ENCODE assay signal across 1 cellular context in the genomic region with DNA sequence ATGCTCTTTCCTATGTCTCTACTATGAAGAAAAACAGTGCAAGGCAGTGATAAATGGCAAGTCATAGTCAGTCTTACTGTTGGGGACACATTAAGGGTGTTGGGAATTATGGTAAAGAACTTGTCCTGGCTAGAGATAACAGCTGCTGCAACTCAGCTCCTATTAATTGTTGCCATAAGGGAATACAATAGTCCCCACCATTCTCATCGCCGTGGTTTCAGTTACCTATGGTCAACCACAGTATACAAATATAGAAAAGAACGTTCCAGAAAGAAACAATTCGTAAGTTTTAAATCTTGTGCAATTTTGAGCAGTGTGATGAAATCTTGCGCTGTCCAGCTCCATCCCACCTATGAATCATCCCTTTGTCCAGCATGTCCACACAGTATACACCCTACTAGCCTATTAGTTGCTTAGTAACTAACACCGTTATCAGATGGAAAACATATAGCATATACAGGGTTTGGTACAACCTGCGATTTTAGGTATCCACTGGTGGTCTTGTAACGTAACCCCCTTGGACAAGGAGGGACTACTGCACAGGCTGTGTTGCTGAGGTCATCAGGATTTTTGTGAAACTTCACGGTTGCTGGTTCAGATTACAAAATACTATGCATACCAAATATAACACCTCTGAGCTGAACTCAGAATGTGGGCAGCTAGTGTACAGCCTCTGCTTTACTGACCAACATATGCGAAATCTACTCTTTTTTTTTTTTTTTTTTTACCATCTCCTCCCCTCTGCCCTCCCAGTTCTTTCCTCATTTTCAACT.
TF ChIP-seq lines count a peak whose summit lies in the region.

No MANE protein-coding gene starts in this region.

TF ChIP-seq in HepG2, 621 proteins besides CTCF, POLR2A, EP300 and RAD21 (continued from another document):
- TF ChIP-seq, protein P1, sequence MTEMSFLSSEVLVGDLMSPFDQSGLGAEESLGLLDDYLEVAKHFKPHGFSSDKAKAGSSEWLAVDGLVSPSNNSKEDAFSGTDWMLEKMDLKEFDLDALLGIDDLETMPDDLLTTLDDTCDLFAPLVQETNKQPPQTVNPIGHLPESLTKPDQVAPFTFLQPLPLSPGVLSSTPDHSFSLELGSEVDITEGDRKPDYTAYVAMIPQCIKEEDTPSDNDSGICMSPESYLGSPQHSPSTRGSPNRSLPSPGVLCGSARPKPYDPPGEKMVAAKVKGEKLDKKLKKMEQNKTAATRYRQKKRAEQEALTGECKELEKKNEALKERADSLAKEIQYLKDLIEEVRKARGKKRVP (CRISPR knock-in tag; IDR thresholded peaks at IDR 0.05): peak in 1 of 2 experiments; percentile 94; a peak in 2 of 4 replicates
- TF ChIP-seq, protein P2, sequence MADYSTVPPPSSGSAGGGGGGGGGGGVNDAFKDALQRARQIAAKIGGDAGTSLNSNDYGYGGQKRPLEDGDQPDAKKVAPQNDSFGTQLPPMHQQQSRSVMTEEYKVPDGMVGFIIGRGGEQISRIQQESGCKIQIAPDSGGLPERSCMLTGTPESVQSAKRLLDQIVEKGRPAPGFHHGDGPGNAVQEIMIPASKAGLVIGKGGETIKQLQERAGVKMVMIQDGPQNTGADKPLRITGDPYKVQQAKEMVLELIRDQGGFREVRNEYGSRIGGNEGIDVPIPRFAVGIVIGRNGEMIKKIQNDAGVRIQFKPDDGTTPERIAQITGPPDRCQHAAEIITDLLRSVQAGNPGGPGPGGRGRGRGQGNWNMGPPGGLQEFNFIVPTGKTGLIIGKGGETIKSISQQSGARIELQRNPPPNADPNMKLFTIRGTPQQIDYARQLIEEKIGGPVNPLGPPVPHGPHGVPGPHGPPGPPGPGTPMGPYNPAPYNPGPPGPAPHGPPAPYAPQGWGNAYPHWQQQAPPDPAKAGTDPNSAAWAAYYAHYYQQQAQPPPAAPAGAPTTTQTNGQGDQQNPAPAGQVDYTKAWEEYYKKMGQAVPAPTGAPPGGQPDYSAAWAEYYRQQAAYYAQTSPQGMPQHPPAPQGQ (CRISPR knock-in tag; IDR thresholded peaks at IDR 0.05; ENCODE audit: borderline replicate concordance): no peak
- TF ChIP-seq EEA1 (CRISPR knock-in tag; IDR thresholded peaks at IDR 0.05; ENCODE audit: borderline replicate concordance): no peak
- TF ChIP-seq GATAD2A (CRISPR knock-in tag; IDR thresholded peaks at IDR 0.05): peak; percentile 78
- no peak for TF ChIP-seq TP53 (CRISPR knock-in tag; conservative IDR thresholded peaks at IDR 0.05)
- TF ChIP-seq FOXA3 (CRISPR knock-in tag; IDR thresholded peaks at IDR 0.05): peak; percentile 32; the same call in 1 of the 2 replicates
- TF ChIP-seq RFX3 (CRISPR knock-in tag; IDR thresholded peaks at IDR 0.05): peak; percentile 45; the same call in 1 of the 2 replicates
- no peak for TF ChIP-seq SOX13 (IDR thresholded peaks at IDR 0.05)
- TF ChIP-seq SOX13 (CRISPR knock-in tag; conservative IDR thresholded peaks at IDR 0.05 in 1 of 2, IDR thresholded peaks at IDR 0.05 in 1 of 2): peak in 1 of 2 experiments; percentile 68; a peak in 1 of 4 replicates
- TF ChIP-seq, protein P3, sequence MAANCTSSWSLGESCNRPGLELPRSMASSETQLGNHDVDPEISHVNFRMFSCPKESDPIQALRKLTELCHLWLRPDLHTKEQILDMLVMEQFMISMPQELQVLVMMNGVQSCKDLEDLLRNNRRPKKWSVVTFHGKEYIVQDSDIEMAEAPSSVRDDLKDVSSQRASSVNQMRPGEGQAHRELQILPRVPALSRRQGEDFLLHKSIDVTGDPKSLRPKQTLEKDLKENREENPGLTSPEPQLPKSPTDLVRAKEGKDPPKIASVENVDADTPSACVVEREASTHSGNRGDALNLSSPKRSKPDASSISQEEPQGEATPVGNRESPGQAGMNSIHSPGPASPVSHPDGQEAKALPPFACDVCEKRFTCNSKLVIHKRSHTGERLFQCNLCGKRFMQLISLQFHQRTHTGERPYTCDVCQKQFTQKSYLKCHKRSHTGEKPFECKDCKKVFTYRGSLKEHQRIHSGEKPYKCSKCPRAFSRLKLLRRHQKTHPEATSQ (CRISPR knock-in tag; IDR thresholded peaks at IDR 0.05; ENCODE audit: borderline replicate concordance): no peak
- TF ChIP-seq, protein P4, sequence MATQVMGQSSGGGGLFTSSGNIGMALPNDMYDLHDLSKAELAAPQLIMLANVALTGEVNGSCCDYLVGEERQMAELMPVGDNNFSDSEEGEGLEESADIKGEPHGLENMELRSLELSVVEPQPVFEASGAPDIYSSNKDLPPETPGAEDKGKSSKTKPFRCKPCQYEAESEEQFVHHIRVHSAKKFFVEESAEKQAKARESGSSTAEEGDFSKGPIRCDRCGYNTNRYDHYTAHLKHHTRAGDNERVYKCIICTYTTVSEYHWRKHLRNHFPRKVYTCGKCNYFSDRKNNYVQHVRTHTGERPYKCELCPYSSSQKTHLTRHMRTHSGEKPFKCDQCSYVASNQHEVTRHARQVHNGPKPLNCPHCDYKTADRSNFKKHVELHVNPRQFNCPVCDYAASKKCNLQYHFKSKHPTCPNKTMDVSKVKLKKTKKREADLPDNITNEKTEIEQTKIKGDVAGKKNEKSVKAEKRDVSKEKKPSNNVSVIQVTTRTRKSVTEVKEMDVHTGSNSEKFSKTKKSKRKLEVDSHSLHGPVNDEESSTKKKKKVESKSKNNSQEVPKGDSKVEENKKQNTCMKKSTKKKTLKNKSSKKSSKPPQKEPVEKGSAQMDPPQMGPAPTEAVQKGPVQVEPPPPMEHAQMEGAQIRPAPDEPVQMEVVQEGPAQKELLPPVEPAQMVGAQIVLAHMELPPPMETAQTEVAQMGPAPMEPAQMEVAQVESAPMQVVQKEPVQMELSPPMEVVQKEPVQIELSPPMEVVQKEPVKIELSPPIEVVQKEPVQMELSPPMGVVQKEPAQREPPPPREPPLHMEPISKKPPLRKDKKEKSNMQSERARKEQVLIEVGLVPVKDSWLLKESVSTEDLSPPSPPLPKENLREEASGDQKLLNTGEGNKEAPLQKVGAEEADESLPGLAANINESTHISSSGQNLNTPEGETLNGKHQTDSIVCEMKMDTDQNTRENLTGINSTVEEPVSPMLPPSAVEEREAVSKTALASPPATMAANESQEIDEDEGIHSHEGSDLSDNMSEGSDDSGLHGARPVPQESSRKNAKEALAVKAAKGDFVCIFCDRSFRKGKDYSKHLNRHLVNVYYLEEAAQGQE (IDR thresholded peaks at IDR 0.05; ENCODE audit: borderline replicate concordance in 1 of 2, low read depth in 1 of 2, low read length in 2 of 2): peak in 1 of 2 experiments; percentile 81; a peak in 3 of 4 replicates
- TF ChIP-seq TAF15 (IDR thresholded peaks at IDR 0.05; ENCODE audit: low read depth, low read length, poor library complexity, severe bottlenecking): no peak
- TF ChIP-seq RFX1 (IDR thresholded peaks at IDR 0.05): peak; percentile 58; the same call in 1 of the 2 replicates
- TF ChIP-seq HES4 (CRISPR knock-in tag; IDR thresholded peaks at IDR 0.05; ENCODE audit: borderline replicate concordance): no peak
- no peak for TF ChIP-seq ZFP36L2 (CRISPR knock-in tag; IDR thresholded peaks at IDR 0.05)
- TF ChIP-seq SMAD3 (CRISPR knock-in tag; IDR thresholded peaks at IDR 0.05): no peak
- TF ChIP-seq, protein P5, sequence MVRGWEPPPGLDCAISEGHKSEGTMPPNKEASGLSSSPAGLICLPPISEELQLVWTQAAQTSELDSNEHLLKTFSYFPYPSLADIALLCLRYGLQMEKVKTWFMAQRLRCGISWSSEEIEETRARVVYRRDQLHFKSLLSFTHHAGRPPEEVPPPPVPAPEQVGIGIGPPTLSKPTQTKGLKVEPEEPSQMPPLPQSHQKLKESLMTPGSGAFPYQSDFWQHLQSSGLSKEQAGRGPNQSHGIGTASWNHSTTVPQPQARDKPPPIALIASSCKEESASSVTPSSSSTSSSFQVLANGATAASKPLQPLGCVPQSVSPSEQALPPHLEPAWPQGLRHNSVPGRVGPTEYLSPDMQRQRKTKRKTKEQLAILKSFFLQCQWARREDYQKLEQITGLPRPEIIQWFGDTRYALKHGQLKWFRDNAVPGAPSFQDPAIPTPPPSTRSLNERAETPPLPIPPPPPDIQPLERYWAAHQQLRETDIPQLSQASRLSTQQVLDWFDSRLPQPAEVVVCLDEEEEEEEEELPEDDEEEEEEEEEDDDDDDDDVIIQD (CRISPR knock-in tag; IDR thresholded peaks at IDR 0.05; ENCODE audit: low read depth): peak; percentile 57
- peak; percentile 46 for TF ChIP-seq ASH2L (IDR thresholded peaks at IDR 0.05; ENCODE audit: insufficient read length, low read depth, low read length)
- no peak for TF ChIP-seq ZNF816 (CRISPR knock-in tag; IDR thresholded peaks at IDR 0.05; ENCODE audit: borderline replicate concordance)
- no peak for TF ChIP-seq ZNF225 (CRISPR knock-in tag; IDR thresholded peaks at IDR 0.05)
- TF ChIP-seq ATF7 (IDR thresholded peaks at IDR 0.05): peak; percentile 3; the same call in 1 of the 2 replicates
- TF ChIP-seq ATF7 (CRISPR knock-in tag; IDR thresholded peaks at IDR 0.05): no peak
- peak; percentile 72; the same call in 1 of the 2 replicates for TF ChIP-seq TGIF2 (CRISPR knock-in tag; IDR thresholded peaks at IDR 0.05)
- TF ChIP-seq CBX5 (CRISPR knock-in tag; IDR thresholded peaks at IDR 0.05; ENCODE audit: borderline replicate concordance): no peak
- TF ChIP-seq ZBTB1 (CRISPR knock-in tag; IDR thresholded peaks at IDR 0.05; ENCODE audit: borderline replicate concordance): no peak
- no peak for TF ChIP-seq ZNF879 (CRISPR knock-in tag; IDR thresholded peaks at IDR 0.05)
- TF ChIP-seq, protein P6, sequence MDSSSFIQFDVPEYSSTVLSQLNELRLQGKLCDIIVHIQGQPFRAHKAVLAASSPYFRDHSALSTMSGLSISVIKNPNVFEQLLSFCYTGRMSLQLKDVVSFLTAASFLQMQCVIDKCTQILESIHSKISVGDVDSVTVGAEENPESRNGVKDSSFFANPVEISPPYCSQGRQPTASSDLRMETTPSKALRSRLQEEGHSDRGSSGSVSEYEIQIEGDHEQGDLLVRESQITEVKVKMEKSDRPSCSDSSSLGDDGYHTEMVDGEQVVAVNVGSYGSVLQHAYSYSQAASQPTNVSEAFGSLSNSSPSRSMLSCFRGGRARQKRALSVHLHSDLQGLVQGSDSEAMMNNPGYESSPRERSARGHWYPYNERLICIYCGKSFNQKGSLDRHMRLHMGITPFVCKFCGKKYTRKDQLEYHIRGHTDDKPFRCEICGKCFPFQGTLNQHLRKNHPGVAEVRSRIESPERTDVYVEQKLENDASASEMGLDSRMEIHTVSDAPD (CRISPR knock-in tag; IDR thresholded peaks at IDR 0.05): no peak
- no peak for TF ChIP-seq SRY (CRISPR knock-in tag; IDR thresholded peaks at IDR 0.05)
- no peak for TF ChIP-seq NR2F2 (IDR thresholded peaks at IDR 0.05; ENCODE audit: borderline replicate concordance, low read depth)
- TF ChIP-seq, protein P7, sequence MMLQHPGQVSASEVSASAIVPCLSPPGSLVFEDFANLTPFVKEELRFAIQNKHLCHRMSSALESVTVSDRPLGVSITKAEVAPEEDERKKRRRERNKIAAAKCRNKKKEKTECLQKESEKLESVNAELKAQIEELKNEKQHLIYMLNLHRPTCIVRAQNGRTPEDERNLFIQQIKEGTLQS (CRISPR knock-in tag; IDR thresholded peaks at IDR 0.05): 0 out of 2 replicates have a peak, but pooled peaks have one; percentile 22
- TF ChIP-seq U2AF1 (optimal IDR thresholded peaks at IDR 0.05; ENCODE audit: low read depth, low read length): no peak
- TF ChIP-seq, protein P8, sequence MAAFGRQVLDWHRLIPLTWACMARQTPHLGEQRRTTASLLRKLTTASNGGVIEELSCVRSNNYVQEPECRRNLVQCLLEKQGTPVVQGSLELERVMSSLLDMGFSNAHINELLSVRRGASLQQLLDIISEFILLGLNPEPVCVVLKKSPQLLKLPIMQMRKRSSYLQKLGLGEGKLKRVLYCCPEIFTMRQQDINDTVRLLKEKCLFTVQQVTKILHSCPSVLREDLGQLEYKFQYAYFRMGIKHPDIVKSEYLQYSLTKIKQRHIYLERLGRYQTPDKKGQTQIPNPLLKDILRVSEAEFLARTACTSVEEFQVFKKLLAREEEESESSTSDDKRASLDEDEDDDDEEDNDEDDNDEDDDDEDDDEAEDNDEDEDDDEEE (CRISPR knock-in tag; IDR thresholded peaks at IDR 0.05): no peak
- TF ChIP-seq, protein P9, sequence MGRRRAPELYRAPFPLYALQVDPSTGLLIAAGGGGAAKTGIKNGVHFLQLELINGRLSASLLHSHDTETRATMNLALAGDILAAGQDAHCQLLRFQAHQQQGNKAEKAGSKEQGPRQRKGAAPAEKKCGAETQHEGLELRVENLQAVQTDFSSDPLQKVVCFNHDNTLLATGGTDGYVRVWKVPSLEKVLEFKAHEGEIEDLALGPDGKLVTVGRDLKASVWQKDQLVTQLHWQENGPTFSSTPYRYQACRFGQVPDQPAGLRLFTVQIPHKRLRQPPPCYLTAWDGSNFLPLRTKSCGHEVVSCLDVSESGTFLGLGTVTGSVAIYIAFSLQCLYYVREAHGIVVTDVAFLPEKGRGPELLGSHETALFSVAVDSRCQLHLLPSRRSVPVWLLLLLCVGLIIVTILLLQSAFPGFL (CRISPR knock-in tag; IDR thresholded peaks at IDR 0.05): no peak
- TF ChIP-seq, protein P10, sequence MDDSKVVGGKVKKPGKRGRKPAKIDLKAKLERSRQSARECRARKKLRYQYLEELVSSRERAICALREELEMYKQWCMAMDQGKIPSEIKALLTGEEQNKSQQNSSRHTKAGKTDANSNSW (CRISPR knock-in tag; IDR thresholded peaks at IDR 0.05; ENCODE audit: borderline replicate concordance): no peak
- TF ChIP-seq IKZF1 (IDR thresholded peaks at IDR 0.05): no peak
- TF ChIP-seq, protein P11, sequence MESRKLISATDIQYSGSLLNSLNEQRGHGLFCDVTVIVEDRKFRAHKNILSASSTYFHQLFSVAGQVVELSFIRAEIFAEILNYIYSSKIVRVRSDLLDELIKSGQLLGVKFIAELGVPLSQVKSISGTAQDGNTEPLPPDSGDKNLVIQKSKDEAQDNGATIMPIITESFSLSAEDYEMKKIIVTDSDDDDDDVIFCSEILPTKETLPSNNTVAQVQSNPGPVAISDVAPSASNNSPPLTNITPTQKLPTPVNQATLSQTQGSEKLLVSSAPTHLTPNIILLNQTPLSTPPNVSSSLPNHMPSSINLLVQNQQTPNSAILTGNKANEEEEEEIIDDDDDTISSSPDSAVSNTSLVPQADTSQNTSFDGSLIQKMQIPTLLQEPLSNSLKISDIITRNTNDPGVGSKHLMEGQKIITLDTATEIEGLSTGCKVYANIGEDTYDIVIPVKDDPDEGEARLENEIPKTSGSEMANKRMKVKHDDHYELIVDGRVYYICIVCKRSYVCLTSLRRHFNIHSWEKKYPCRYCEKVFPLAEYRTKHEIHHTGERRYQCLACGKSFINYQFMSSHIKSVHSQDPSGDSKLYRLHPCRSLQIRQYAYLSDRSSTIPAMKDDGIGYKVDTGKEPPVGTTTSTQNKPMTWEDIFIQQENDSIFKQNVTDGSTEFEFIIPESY (CRISPR knock-in tag; IDR thresholded peaks at IDR 0.05): peak; percentile 89
- no peak for TF ChIP-seq ZFP62 (CRISPR knock-in tag; IDR thresholded peaks at IDR 0.05)
- TF ChIP-seq ZNF10 (CRISPR knock-in tag; IDR thresholded peaks at IDR 0.05; ENCODE audit: borderline replicate concordance, low read depth): no peak
- peak; percentile 93 for TF ChIP-seq RBM22 (optimal IDR thresholded peaks at IDR 0.05; ENCODE audit: low read length)
- 0 out of 2 replicates have a peak, but pooled peaks have one; percentile 55 for TF ChIP-seq DNMT3B (CRISPR knock-in tag; conservative IDR thresholded peaks at IDR 0.05)
- no peak for TF ChIP-seq CREM (IDR thresholded peaks at IDR 0.05)
- TF ChIP-seq CREM (CRISPR knock-in tag; IDR thresholded peaks at IDR 0.05): no peak
- TF ChIP-seq ZSCAN9 (CRISPR knock-in tag; IDR thresholded peaks at IDR 0.05; ENCODE audit: borderline replicate concordance): 0 out of 2 replicates have a peak, but pooled peaks have one; percentile 52
- TF ChIP-seq MAFK (conservative IDR thresholded peaks at IDR 0.05 in 1 of 2, IDR thresholded peaks at IDR 0.05 in 1 of 2; ENCODE audit: low read length in 2 of 2): 0 out of 4 replicates have a peak, but pooled peaks of 1 of the 2 experiments have one; percentile 2
